In the genomic region with DNA sequence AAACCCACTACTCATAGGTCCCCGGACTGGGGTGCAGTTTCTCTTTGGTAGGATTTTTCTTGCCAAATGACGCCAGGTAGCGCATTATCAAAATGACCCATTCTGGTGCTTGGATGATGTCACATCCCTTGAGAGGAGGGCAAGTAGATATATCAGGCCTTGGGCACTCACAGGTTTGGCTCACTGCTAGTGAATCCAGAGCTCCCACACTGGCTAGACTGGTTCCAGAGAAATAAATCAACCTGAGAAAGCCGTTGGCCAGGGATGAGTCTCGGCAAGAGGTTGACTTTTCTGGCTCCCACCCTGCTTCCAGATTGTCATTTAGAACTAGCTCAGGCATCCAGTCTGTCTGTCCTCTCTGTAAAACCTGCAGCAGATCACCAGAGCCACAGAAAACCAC, we compare ENCODE assay signal across 2 cellular contexts.
TF ChIP-seq lines count a peak whose summit lies in the region.

No MANE protein-coding gene starts in this region.

TF ChIP-seq in IMR-90, 13 proteins besides CTCF, POLR2A, EP300 and RAD21 (continued from another document):
- TF ChIP-seq CHD1 (IDR thresholded peaks at IDR 0.05; ENCODE audit: low read depth, low read length) (no peak), RFX5 (IDR thresholded peaks at IDR 0.05; ENCODE audit: low read depth, low read length) (no peak), MAZ (IDR thresholded peaks at IDR 0.05; ENCODE audit: borderline replicate concordance, low read depth, low read length) (no peak), NFE2L2 (IDR thresholded peaks at IDR 0.05; ENCODE audit: low read depth, low read length) (no peak), BHLHE40 (IDR thresholded peaks at IDR 0.05; ENCODE audit: low read depth, low read length) (no peak), FOS (IDR thresholded peaks at IDR 0.05; ENCODE audit: low read depth, low read length) (no peak), RCOR1 (IDR thresholded peaks at IDR 0.05; ENCODE audit: insufficient replicate concordance, low read length) (no peak), CEBPB (IDR thresholded peaks at IDR 0.05; ENCODE audit: low read depth, low read length) (no peak), MXI1 (IDR thresholded peaks at IDR 0.05; ENCODE audit: borderline replicate concordance, low read depth, low read length) (no peak), USF2 (IDR thresholded peaks at IDR 0.05; ENCODE audit: low read depth, low read length) (no peak)
- TF ChIP-seq, protein P1, sequence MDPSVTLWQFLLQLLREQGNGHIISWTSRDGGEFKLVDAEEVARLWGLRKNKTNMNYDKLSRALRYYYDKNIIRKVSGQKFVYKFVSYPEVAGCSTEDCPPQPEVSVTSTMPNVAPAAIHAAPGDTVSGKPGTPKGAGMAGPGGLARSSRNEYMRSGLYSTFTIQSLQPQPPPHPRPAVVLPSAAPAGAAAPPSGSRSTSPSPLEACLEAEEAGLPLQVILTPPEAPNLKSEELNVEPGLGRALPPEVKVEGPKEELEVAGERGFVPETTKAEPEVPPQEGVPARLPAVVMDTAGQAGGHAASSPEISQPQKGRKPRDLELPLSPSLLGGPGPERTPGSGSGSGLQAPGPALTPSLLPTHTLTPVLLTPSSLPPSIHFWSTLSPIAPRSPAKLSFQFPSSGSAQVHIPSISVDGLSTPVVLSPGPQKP (IDR thresholded peaks at IDR 0.05; ENCODE audit: borderline replicate concordance, low read depth, low read length) = no peak

TF ChIP-seq in WTC11, 78 proteins besides CTCF, POLR2A, EP300 and RAD21:
- TF ChIP-seq, protein P2, sequence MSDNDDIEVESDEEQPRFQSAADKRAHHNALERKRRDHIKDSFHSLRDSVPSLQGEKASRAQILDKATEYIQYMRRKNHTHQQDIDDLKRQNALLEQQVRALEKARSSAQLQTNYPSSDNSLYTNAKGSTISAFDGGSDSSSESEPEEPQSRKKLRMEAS (CRISPR knock-in tag; IDR thresholded peaks at IDR 0.05) = no peak
